16 cellular contexts compared by ENCODE assay signal in the genomic region with DNA sequence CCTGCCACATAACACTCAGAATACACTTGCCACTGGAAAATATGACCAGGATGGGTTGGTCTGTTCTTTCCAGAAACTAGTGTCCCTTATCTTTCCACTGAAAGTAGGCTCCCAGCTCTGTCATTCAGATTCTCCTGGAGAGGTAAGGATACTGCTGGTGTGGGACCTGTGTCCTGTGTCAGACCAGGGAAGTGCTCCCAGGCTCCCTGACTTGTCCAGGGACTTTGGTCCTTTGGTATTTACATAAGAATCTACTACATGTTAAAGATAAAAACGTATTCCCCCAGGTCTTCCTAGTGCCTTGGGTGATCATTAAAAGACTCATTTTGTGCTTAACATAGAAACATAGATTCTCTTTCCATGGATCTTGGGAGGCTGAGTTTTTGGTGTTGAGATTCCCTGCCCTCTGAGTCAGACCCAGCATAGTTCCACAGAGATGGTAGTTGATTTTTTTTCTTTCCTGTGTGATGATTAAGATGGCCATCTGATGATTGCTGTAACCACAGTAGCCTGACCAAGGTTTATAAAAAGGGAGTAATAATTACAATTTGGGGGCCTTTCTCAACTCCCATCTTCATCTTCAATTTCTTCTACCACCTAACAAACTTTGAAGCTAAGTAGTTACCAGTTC.
A peak's percentile ranks its signal among the peaks of the same experiment; 100 is the strongest.
DNase-seq lines count a peak whose midpoint lies in the region; ATAC-seq, FAIRE-seq and TF ChIP-seq lines count a peak whose summit lies in the region.
"Had no signal": no experiment of that assay in that cellular context is flagged by ENCODE, and none has a peak within 500 bp of the region (broad histone marks: within the 10 kb centered on the region; RNA-seq: fewer than 3 reads in every experiment).

No MANE protein-coding gene starts in this region.

- H2AK5ac ChIP-seq in H1 (ENCODE audit: low read depth, low read length) = 0 out of 2 replicates have a peak overlapping the region, but pooled peaks have one; percentile 72

- peaks cover 1 to 4% (median 3%) of the 10 kb centered on the region in 4 experiments; a peak in 4 of 7 replicates for H3K4me1 ChIP-seq in H1 (replicated peaks in 1 of 4; ENCODE audit: control insufficient read depth in 3 of 4, insufficient read depth in 4 of 4, low read length in 3 of 4)
- peaks cover 17% of the 10 kb centered on the region for H3K4me1 ChIP-seq in mucosa of descending colon (ENCODE audit: low read depth)

- H4K5ac ChIP-seq in H1 (ENCODE audit: insufficient read length, low read depth, low read length) = no peak overlapping the region

- TF ChIP-seq EP300 in H1 (IDR thresholded peaks at IDR 0.05; ENCODE audit: borderline replicate concordance in 1 of 2, low read depth in 2 of 2, low read length in 2 of 2) = no peak

- TF ChIP-seq CTCF in H1 (IDR thresholded peaks at IDR 0.05; ENCODE audit: control extremely low read depth in 1 of 3, insufficient read depth in 1 of 3, low read depth in 1 of 3, low read length in 3 of 3) = no peak
- no peak for TF ChIP-seq CTCF in mucosa of descending colon (IDR thresholded peaks at IDR 0.05)

- no peak for FAIRE-seq in H1 (lab: Jason Lieb, UNC)

- no peak overlapping the region for H3K14ac ChIP-seq in H1 (ENCODE audit: insufficient read length)

- intact Hi-C loops in mucosa of descending colon (cut with DNase I, micrococcal nuclease) = no loop called here

- no peak overlapping the region for H2BK15ac ChIP-seq in H1 (ENCODE audit: low read length)

- H3K79me2 ChIP-seq in H1 (ENCODE audit: control insufficient read depth in 1 of 2, insufficient read depth in 2 of 2, low read length in 2 of 2) = no peaks in the 10 kb centered on the region

- no peak overlapping the region; the same call in 1 of the 2 replicates for H4K8ac ChIP-seq in H1 (ENCODE audit: extremely low read depth, insufficient read depth, low read length)

- H3K4me2 ChIP-seq in H1 (ENCODE audit: insufficient read depth in 1 of 2, low read depth in 2 of 2, low read length in 2 of 2) = no peak overlapping the region

- H3K23ac ChIP-seq in H1 (ENCODE audit: insufficient read length) = no peak overlapping the region

- peak overlapping the region; percentile 65; the same call in 1 of the 2 replicates for H3K18ac ChIP-seq in H1 (ENCODE audit: extremely low read depth, low read length)

- no peaks in the 10 kb centered on the region for H4K20me1 ChIP-seq in H1 (replicated peaks in 1 of 2; ENCODE audit: control insufficient read depth in 1 of 2, insufficient read depth in 2 of 2, low read length in 2 of 2)

- peak overlapping the region; percentile 86 for H2BK12ac ChIP-seq in H1 (ENCODE audit: low read depth, low read length)

- TF ChIP-seq RAD21 in H1 (IDR thresholded peaks at IDR 0.05 in 1 of 2, conservative IDR thresholded peaks at IDR 0.05 in 1 of 2; ENCODE audit: low read depth in 2 of 2, low read length in 2 of 2) = no peak

- no peak overlapping the region for H3K56ac ChIP-seq in H1 (replicated peaks; ENCODE audit: insufficient read length, low read depth, low read length)

- no peaks in the 10 kb centered on the region for H3K27me3 ChIP-seq in H1 (replicated peaks in 1 of 4; ENCODE audit: control insufficient read depth in 3 of 4, extremely low read depth in 1 of 4, insufficient read depth in 3 of 4, low read length in 3 of 4)
- H3K27me3 ChIP-seq: tibial nerve had no signal

- POLR2A ChIA-PET in H1 (lab: Charles Lee; ENCODE audit: partially characterized antibody) = no interaction called here

- H3K79me1 ChIP-seq in H1 (ENCODE audit: low read depth, low read length) = no peaks in the 10 kb centered on the region; the same call in 1 of the 2 replicates

- peak overlapping the region; percentile 12 for H2BK120ac ChIP-seq in H1 (replicated peaks; ENCODE audit: low read depth, low read length)

- H3K9ac ChIP-seq in H1 (replicated peaks in 1 of 4; ENCODE audit: extremely low read depth in 1 of 4, low read depth in 3 of 4, low read length in 3 of 4) = no peak overlapping the region

- no peak overlapping the region for H3K4me3 ChIP-seq in H1 (ENCODE audit: extremely low read depth in 1 of 4, insufficient read depth in 2 of 4, low read depth in 3 of 4, low read length in 4 of 4)
- H3K4me3 ChIP-seq in mucosa of descending colon = no peak overlapping the region
- H3K4me3 ChIP-seq: SK-N-MC, tibial nerve had no signal

- peak overlapping the region; percentile 62 for H4K91ac ChIP-seq in H1 (replicated peaks; ENCODE audit: insufficient read length, low read length)

- H3K27ac ChIP-seq in H1 (ENCODE audit: low read depth, low read length) = no peak overlapping the region
- H3K27ac ChIP-seq: SK-N-MC, tibial nerve, WERI-Rb-1 had no signal

- H3K4ac ChIP-seq in H1 (replicated peaks; ENCODE audit: insufficient read length, low read depth, low read length) = no peak overlapping the region

- H3K9me3 ChIP-seq in H1 (ENCODE audit: insufficient read depth in 2 of 2, low read depth in 1 of 2, low read length in 1 of 2) (peaks cover under 1 to 14% of the 10 kb centered on the region in 2 experiments; a peak in 3 of 4 replicates), mucosa of descending colon (no peaks in the 10 kb centered on the region)

- H2BK20ac ChIP-seq in H1 (ENCODE audit: low read length) = peak overlapping the region; percentile 83

- no peaks in the 10 kb centered on the region for H3K23me2 ChIP-seq in H1 (ENCODE audit: low read depth, low read length)

- TF ChIP-seq POLR2A in H1 (IDR thresholded peaks at IDR 0.05; ENCODE audit: control extremely low read depth in 1 of 2, low read depth in 2 of 2, low read length in 2 of 2) = no peak

- DNase-seq in AG08396 (ENCODE audit: low spot score) (peak; percentile 67), LHCN-M2 (ENCODE audit: low read depth) (peak; percentile 67), H1 (ENCODE audit: low read depth in 1 of 2, low spot score in 2 of 2) (peak in 1 of 2 experiments; percentile 38), mucosa of descending colon (peak in 1 of 3 donors; percentile 37), SW 1271 (lab: John Stamatoyannopoulos, UW) (no peak)
- DNase-seq in central memory CD4-positive, alpha-beta T cell = no peak
- DNase-seq: ACHN; activated naive CD4-positive, alpha-beta T cell treated with anti-CD3 and anti-CD28 coated beads for 36 hours; erythroblast; NCI-H2107; stimulated activated CD4-positive, alpha-beta T cell treated with anti-CD3 and anti-CD28 coated beads, Interleukin-12 subunit alpha, Interleukin-12 subunit beta, amount 100 ng/mL, for 4 hours; WERI-Rb-1 had no signal

- no peaks in the 10 kb centered on the region; a peak in 1 of 8 replicates for H3K36me3 ChIP-seq in H1 (ENCODE audit: control insufficient read depth in 2 of 4, insufficient read depth in 4 of 4, low read length in 3 of 4)
- no peaks in the 10 kb centered on the region for H3K36me3 ChIP-seq in mucosa of descending colon (ENCODE audit: low read depth)
- H3K36me3 ChIP-seq: tibial nerve, WERI-Rb-1 had no signal

- peak; percentile 88 for ATAC-seq in mucosa of descending colon
- ATAC-seq in GM21367 (IDR thresholded peaks at IDR 0.05; ENCODE audit: unreplicated experiment) = no peak
- no peak for ATAC-seq in HG03521 (IDR thresholded peaks at IDR 0.05; ENCODE audit: unreplicated experiment)

- CTCF ChIA-PET in H1 (lab: Charles Lee; ENCODE audit: partially characterized antibody) = interaction anchor here (0.8 kb wide), 1 partner anchor 8 kb away, joined by 3 read pairs; no protein-coding TSS in a partner anchor

- peak overlapping the region; percentile 89; the same call in 1 of the 2 replicates for H2BK5ac ChIP-seq in H1 (ENCODE audit: low read depth, low read length)

- 0 out of 2 replicates have a peak overlapping the region, but pooled peaks have one; percentile 8 for H2AFZ ChIP-seq in H1 (ENCODE audit: low read length)

- WGBS in H1 (ENCODE audit: extremely low coverage in 1 of 2, insufficient coverage in 1 of 2, insufficient read length in 1 of 2, insufficient replicate concordance in 2 of 2, low coverage in 1 of 2, low lambda C conversion rate in 2 of 2, missing lambda C conversion rate in 1 of 2), 2 experiments = 43% methylated on average over 1 of the region's 1 CpG; no CpG with 5 or more reads in 1 of the 2 experiments

TF ChIP-seq in H1, 55 proteins besides CTCF, POLR2A, EP300 and RAD21:
- TF ChIP-seq, protein P1, sequence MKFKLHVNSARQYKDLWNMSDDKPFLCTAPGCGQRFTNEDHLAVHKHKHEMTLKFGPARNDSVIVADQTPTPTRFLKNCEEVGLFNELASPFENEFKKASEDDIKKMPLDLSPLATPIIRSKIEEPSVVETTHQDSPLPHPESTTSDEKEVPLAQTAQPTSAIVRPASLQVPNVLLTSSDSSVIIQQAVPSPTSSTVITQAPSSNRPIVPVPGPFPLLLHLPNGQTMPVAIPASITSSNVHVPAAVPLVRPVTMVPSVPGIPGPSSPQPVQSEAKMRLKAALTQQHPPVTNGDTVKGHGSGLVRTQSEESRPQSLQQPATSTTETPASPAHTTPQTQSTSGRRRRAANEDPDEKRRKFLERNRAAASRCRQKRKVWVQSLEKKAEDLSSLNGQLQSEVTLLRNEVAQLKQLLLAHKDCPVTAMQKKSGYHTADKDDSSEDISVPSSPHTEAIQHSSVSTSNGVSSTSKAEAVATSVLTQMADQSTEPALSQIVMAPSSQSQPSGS (IDR thresholded peaks at IDR 0.05; ENCODE audit: low read length) = no peak
- TF ChIP-seq TEAD4 (IDR thresholded peaks at IDR 0.05; ENCODE audit: low read depth, low read length) (no peak), NANOG (IDR thresholded peaks at IDR 0.05; ENCODE audit: insufficient read depth, low read depth, low read length, poor library complexity, severe bottlenecking) (no peak), CBX5 (IDR thresholded peaks at IDR 0.05; ENCODE audit: low read depth, low read length) (no peak)

Comparison
In these comparisons a context has a peak if more than half of its experiments do, and no peak if none do; other contexts are left out.
1. DNase-seq: peak in AG08396 (single experiment) and LHCN-M2 (single experiment); none in SW 1271 (0 of 2) and central memory CD4-positive, alpha-beta T cell (single experiment).